4 cellular contexts compared by ENCODE assay signal in genomic region chr1:44815926-44816325, GRCh38. TPM values are rescaled to one million over a fixed set of nuclear protein-coding genes. Genes with fewer than 3 reads are reported as not detected.
"Had no signal": no experiment of that assay in that cellular context is flagged by ENCODE, and none has a peak within 500 bp of the region (broad histone marks: within the 10 kb centered on the region; RNA-seq: fewer than 3 reads in every experiment).

No MANE protein-coding gene starts in this region.

RNA-seq across cellular contexts. Expression of gene DYNLT4, which starts 8.8 kb away (rescaled TPM):
- total RNA-seq: activated T-cell treated with anti-CD3 and anti-CD28 coated beads, Interleukin-2, amount 50 U/mL, for 4 hours; cardiac septum; fibroblast of villous mesenchyme; SJSA1 had no signal

RNA-seq across cellular contexts. Expression of gene BEST4, which starts 28.0 kb away (rescaled TPM):
- total RNA-seq: fibroblast of villous mesenchyme, SJSA1 had no signal
